ENCODE assay signal across 1 cellular context in the genomic region with DNA sequence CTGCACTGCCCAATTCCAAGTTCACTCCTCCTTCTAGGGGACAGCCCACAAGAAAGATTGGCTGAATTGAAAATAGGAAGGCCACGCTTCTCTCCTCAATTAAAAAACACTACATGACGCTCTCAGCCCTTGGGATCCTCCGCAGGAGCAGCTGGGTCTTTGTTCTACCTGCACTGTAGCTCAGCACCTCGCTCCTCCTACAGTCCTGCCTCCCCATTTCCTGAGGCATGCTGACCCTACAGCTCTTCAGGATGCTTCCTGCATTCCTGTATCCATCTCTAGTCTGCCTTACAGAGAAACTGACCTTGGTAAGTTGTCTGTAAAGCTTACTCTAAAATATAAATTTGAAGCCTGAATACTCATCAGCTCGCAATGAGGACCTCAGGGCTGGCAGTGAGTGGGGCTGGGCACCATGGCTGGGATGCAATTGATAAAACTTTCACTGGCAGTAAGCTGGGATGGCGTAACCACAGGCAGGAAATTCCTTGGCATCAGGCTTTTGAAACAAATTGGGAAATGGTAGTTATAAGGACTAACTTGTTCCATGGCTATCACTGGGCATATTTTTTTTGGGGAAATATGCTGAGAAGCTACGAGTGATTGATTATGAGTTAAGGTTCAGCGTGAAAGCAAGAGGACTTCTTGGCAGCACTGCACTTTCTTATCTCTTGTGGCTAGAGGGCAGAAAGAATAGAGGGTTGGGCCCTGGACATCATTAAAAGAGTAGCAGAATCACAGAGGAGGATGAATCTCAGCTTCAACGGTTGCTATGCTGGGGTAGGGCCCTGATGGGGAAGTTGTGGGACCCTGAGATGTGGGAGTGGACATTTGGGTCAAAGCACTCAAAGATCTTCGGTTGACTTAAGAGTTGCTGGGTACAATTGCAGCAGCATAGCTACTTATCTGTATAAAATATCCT.
TF ChIP-seq lines count a peak whose summit lies in the region.

No MANE protein-coding gene starts in this region.

TF ChIP-seq in HepG2, 621 proteins besides CTCF, POLR2A, EP300 and RAD21 (continued from another document):
- TF ChIP-seq, protein P1, sequence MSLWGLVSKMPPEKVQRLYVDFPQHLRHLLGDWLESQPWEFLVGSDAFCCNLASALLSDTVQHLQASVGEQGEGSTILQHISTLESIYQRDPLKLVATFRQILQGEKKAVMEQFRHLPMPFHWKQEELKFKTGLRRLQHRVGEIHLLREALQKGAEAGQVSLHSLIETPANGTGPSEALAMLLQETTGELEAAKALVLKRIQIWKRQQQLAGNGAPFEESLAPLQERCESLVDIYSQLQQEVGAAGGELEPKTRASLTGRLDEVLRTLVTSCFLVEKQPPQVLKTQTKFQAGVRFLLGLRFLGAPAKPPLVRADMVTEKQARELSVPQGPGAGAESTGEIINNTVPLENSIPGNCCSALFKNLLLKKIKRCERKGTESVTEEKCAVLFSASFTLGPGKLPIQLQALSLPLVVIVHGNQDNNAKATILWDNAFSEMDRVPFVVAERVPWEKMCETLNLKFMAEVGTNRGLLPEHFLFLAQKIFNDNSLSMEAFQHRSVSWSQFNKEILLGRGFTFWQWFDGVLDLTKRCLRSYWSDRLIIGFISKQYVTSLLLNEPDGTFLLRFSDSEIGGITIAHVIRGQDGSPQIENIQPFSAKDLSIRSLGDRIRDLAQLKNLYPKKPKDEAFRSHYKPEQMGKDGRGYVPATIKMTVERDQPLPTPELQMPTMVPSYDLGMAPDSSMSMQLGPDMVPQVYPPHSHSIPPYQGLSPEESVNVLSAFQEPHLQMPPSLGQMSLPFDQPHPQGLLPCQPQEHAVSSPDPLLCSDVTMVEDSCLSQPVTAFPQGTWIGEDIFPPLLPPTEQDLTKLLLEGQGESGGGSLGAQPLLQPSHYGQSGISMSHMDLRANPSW (CRISPR knock-in tag; IDR thresholded peaks at IDR 0.05; ENCODE audit: borderline replicate concordance) = no peak
- no peak for TF ChIP-seq POLR2AphosphoS2 (IDR thresholded peaks at IDR 0.05; ENCODE audit: low read depth, low read length)
- TF ChIP-seq TAF15 (IDR thresholded peaks at IDR 0.05; ENCODE audit: low read depth, low read length, poor library complexity, severe bottlenecking) = no peak
- TF ChIP-seq ZNF274 (CRISPR knock-in tag; IDR thresholded peaks at IDR 0.05) = no peak
- TF ChIP-seq TRIM22 (IDR thresholded peaks at IDR 0.05) = no peak
- TF ChIP-seq YEATS2 (CRISPR knock-in tag; IDR thresholded peaks at IDR 0.05; ENCODE audit: borderline replicate concordance) = no peak
- TF ChIP-seq, protein P2, sequence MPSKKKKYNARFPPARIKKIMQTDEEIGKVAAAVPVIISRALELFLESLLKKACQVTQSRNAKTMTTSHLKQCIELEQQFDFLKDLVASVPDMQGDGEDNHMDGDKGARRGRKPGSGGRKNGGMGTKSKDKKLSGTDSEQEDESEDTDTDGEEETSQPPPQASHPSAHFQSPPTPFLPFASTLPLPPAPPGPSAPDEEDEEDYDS (CRISPR knock-in tag; IDR thresholded peaks at IDR 0.05) = no peak
- TF ChIP-seq, protein P3, sequence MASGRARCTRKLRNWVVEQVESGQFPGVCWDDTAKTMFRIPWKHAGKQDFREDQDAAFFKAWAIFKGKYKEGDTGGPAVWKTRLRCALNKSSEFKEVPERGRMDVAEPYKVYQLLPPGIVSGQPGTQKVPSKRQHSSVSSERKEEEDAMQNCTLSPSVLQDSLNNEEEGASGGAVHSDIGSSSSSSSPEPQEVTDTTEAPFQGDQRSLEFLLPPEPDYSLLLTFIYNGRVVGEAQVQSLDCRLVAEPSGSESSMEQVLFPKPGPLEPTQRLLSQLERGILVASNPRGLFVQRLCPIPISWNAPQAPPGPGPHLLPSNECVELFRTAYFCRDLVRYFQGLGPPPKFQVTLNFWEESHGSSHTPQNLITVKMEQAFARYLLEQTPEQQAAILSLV (CRISPR knock-in tag; IDR thresholded peaks at IDR 0.05; ENCODE audit: borderline replicate concordance) = no peak
